In genomic region chr1:226670062-226670461, GRCh38 we compare ENCODE assay signal across 18 cellular contexts.
DNase-seq lines count a peak whose midpoint lies in the region; ATAC-seq lines count a peak whose summit lies in the region.
"Had no signal": no experiment of that assay in that cellular context is flagged by ENCODE, and none has a peak within 500 bp of the region (broad histone marks: within the 10 kb centered on the region; RNA-seq: fewer than 3 reads in every experiment).

No MANE protein-coding gene starts in this region.

- POLR2A ChIA-PET in CD4-positive, alpha-beta memory T cell (lab: Charles Lee; ENCODE audit: partially characterized antibody), result interaction anchor here (0.9 to 1.4 kb wide), 3 partner anchors 9 to 18 kb away, joined by 3 to 7 read pairs (median 3); no protein-coding TSS in a partner anchor
- POLR2A ChIA-PET in T-cell (lab: Charles Lee), result interaction anchor here (0.6 to 1.7 kb wide), 2 partner anchors 15 to 18 kb away, joined by 4 to 5 read pairs; no protein-coding TSS in a partner anchor
- POLR2A ChIA-PET in naive thymus-derived CD8-positive, alpha-beta T cell (lab: Charles Lee), result interaction anchor here (0.5 to 33.5 kb wide), 2 partner anchors 17 to 72 kb away, joined by 5 to 613 read pairs; no protein-coding TSS in a partner anchor

- intact Hi-C loops in CD4-positive, alpha-beta memory T cell (cut with micrococcal nuclease), result no loop called here

- peaks cover 8% of the 10 kb centered on the region for H3K36me3 ChIP-seq in CD4-positive, alpha-beta memory T cell (ENCODE audit: insufficient read depth, low read length)
- H3K36me3 ChIP-seq: Peyer's patch had no signal

- ATAC-seq in T-cell (replicated peaks in 1 of 4) (no peak), HG03095 (IDR thresholded peaks at IDR 0.05; ENCODE audit: unreplicated experiment) (no peak), GM18502 (IDR thresholded peaks at IDR 0.05; ENCODE audit: poor library complexity, unreplicated experiment) (no peak)
- ATAC-seq in naive thymus-derived CD8-positive, alpha-beta T cell, result no peak
- ATAC-seq: A549 had no signal

- H3K4me1 Mint-ChIP-seq in activated naive CD4-positive, alpha-beta T cell treated with anti-CD3 and anti-CD28 coated beads, Interleukin-2, amount 50 U/mL, for 24 hours, result peaks cover 93% of the 10 kb centered on the region
- peaks cover 55 to 73% (median 62%) of the 10 kb centered on the region in 4 donors for H3K4me1 Mint-ChIP-seq in CD4-positive, alpha-beta memory T cell
- peaks cover 50 to 93% (median 53%) of the 10 kb centered on the region in 3 donors for H3K4me1 Mint-ChIP-seq in T-cell
- peaks cover 49 to 61% (median 54%) of the 10 kb centered on the region in 4 donors for H3K4me1 Mint-ChIP-seq in naive thymus-derived CD8-positive, alpha-beta T cell

- no peaks in the 10 kb centered on the region for H3K9me3 Mint-ChIP-seq in activated naive CD4-positive, alpha-beta T cell treated with anti-CD3 and anti-CD28 coated beads, Interleukin-2, amount 50 U/mL, for 24 hours
- H3K9me3 Mint-ChIP-seq in CD4-positive, alpha-beta memory T cell, result no peaks in the 10 kb centered on the region
- H3K9me3 Mint-ChIP-seq in T-cell, result no peaks in the 10 kb centered on the region
- H3K9me3 Mint-ChIP-seq in naive thymus-derived CD8-positive, alpha-beta T cell, result no peaks in the 10 kb centered on the region

- H3K4me3 ChIP-seq in CD4-positive, alpha-beta memory T cell (ENCODE audit: low read length in 2 of 2), result no peak overlapping the region
- H3K4me3 ChIP-seq: A549, Peyer's patch had no signal

- H3K4me1 ChIP-seq in CD4-positive, alpha-beta memory T cell (ENCODE audit: insufficient read depth, low read length), result peaks cover 57% of the 10 kb centered on the region
- H3K4me1 ChIP-seq: A549 had no signal

- H3K27ac Mint-ChIP-seq in activated naive CD4-positive, alpha-beta T cell treated with anti-CD3 and anti-CD28 coated beads, Interleukin-2, amount 50 U/mL, for 24 hours, result peak overlapping the region; percentile 12
- peak overlapping the region in 6 of 7 donors; percentile 41 to 94 (median 68) for H3K27ac Mint-ChIP-seq in CD4-positive, alpha-beta memory T cell
- H3K27ac Mint-ChIP-seq in T-cell, result peak overlapping the region; percentile 58 to 99
- peak overlapping the region in 9 of 10 donors; percentile 69 to 100 (median 83) for H3K27ac Mint-ChIP-seq in naive thymus-derived CD8-positive, alpha-beta T cell

- H3K27ac ChIP-seq in CD4-positive, alpha-beta memory T cell (ENCODE audit: low read depth, low read length), result no peak overlapping the region
- H3K27ac ChIP-seq: A549, Peyer's patch had no signal

- no peak overlapping the region for H3K4me3 Mint-ChIP-seq in activated naive CD4-positive, alpha-beta T cell treated with anti-CD3 and anti-CD28 coated beads, Interleukin-2, amount 50 U/mL, for 24 hours
- H3K4me3 Mint-ChIP-seq in CD4-positive, alpha-beta memory T cell, result peak overlapping the region in 2 of 8 donors; percentile 8 to 13
- H3K4me3 Mint-ChIP-seq in T-cell, result peak overlapping the region in 1 of 3 donors; percentile 10
- H3K4me3 Mint-ChIP-seq in naive thymus-derived CD8-positive, alpha-beta T cell, result peak overlapping the region in 3 of 10 donors; percentile 2 to 80 (median 3)

- H3K36me3 Mint-ChIP-seq in activated naive CD4-positive, alpha-beta T cell treated with anti-CD3 and anti-CD28 coated beads, Interleukin-2, amount 50 U/mL, for 24 hours, result peaks cover 7% of the 10 kb centered on the region
- H3K36me3 Mint-ChIP-seq in CD4-positive, alpha-beta memory T cell, result peaks cover 22 to 66% of the 10 kb centered on the region in 2 donors
- peaks cover 42% of the 10 kb centered on the region for H3K36me3 Mint-ChIP-seq in T-cell
- peaks cover 0 to 56% (median 12%) of the 10 kb centered on the region in 3 donors for H3K36me3 Mint-ChIP-seq in naive thymus-derived CD8-positive, alpha-beta T cell

- H3K27me3 Mint-ChIP-seq in activated naive CD4-positive, alpha-beta T cell treated with anti-CD3 and anti-CD28 coated beads, Interleukin-2, amount 50 U/mL, for 24 hours, result no peaks in the 10 kb centered on the region
- H3K27me3 Mint-ChIP-seq in CD4-positive, alpha-beta memory T cell, result peaks cover 0 to under 1% of the 10 kb centered on the region in 2 donors
- H3K27me3 Mint-ChIP-seq in T-cell, result no peaks in the 10 kb centered on the region
- H3K27me3 Mint-ChIP-seq in naive thymus-derived CD8-positive, alpha-beta T cell, result no peaks in the 10 kb centered on the region

- no peak for DNase-seq in activated naive CD4-positive, alpha-beta T cell treated with Interleukin-2 at 50 U/mL for 16 hours
- no peak for DNase-seq in CD4-positive, alpha-beta memory T cell
- DNase-seq in T-cell, result no peak
- no peak for DNase-seq in naive thymus-derived CD8-positive, alpha-beta T cell
- no peak for DNase-seq in amygdala (lab: John Stamatoyannopoulos, UW)
- DNase-seq: DMS 273 treated with DMSO at 0.1 percent for 48 hours, Kasumi-1, NCI-H1105 treated with DMSO at 0.1 percent for 48 hours, NCI-H1930, NCI-H2171, NCI-H446 treated with DMSO at 0.1 percent for 48 hours, NCI-H748 treated with DMSO at 0.1 percent for 48 hours, SHP77 treated with DMSO at 0.1 percent for 48 hours had no signal

- H3K9me3 ChIP-seq in CD4-positive, alpha-beta memory T cell (ENCODE audit: control insufficient read depth in 1 of 2, low read length in 2 of 2), result no peaks in the 10 kb centered on the region
- H3K9me3 ChIP-seq: A549, Peyer's patch had no signal

- no peaks in the 10 kb centered on the region for H3K27me3 ChIP-seq in CD4-positive, alpha-beta memory T cell (ENCODE audit: insufficient read depth, low read length)
- H3K27me3 ChIP-seq: Peyer's patch had no signal

- CTCF ChIA-PET in CD4-positive, alpha-beta memory T cell (lab: Charles Lee; ENCODE audit: partially characterized antibody), result interaction anchor here (0.6 to 2.7 kb wide), 2 partner anchors 8 to 61 kb away, joined by 4 to 11 read pairs; no protein-coding TSS in a partner anchor
- CTCF ChIA-PET in T-cell (lab: Charles Lee), result interaction anchor here in 1 of 2 donors (0.6 to 0.7 kb wide), 3 partner anchors 18 to 1636 kb away, joined by 4 to 5 read pairs (median 4); no protein-coding TSS in a partner anchor

Comparison
In these comparisons a context has a peak if more than half of its experiments do, and no peak if none do; other contexts are left out.
1. H3K27ac Mint-ChIP-seq: peak in every context shown above with its lines; median percentile 83 in naive thymus-derived CD8-positive, alpha-beta T cell; 78 in T-cell; 68 in CD4-positive, alpha-beta memory T cell; 12 in activated naive CD4-positive, alpha-beta T cell treated with anti-CD3 and anti-CD28 coated beads, Interleukin-2, amount 50 U/mL, for 24 hours.